In the genomic region with DNA sequence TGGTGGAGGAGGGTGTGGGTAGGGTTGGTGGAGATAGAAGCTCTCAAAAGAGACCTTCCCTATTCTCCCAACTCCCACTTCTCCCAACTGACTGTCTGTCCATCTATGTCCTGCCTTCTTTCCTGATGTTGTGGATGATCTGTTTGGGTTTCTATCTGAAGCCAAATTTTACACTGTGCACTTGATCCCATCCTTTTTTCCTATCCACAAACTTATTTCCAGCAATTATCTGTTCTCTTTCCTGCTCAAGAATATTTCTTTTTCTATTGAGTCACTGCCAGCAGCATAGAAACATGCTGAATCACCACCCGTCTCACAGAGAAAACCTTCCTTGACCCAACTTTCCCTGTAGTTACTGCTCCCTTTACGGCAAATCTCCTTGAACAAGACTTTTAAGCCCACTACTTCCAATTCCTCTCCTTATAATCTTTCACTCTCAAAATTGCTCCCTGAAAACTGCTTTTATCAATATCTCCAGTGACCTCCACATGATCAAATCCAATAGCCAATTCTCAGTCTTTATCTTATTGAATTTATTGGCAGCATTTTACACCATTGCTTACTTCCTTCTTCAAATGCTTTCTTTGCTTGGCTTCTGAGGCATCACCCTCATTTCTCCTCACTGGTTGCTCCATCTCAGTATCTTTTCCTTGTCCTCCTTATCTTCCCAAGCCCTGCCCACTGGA, we compare ENCODE assay signal across 1 cellular context.
TF ChIP-seq lines count a peak whose summit lies in the region.

No MANE protein-coding gene starts in this region.

TF ChIP-seq in K562, 482 proteins besides CTCF, POLR2A, EP300 and RAD21 (continued from another document and continues in another):
- TF ChIP-seq GATA2 (CRISPR knock-in tag; IDR thresholded peaks at IDR 0.05) (0 out of 2 replicates have a peak, but pooled peaks have one; percentile 30), ATF1 (CRISPR knock-in tag; IDR thresholded peaks at IDR 0.05) (no peak), ATF1 (tag; IDR thresholded peaks at IDR 0.05) (peak; percentile 25; the same call in 1 of the 2 replicates), PRPF4 (IDR thresholded peaks at IDR 0.05; ENCODE audit: insufficient read depth, low read depth, low read length, poor library complexity, severe bottlenecking) (no peak), BRF1 (IDR thresholded peaks at IDR 0.05; ENCODE audit: borderline replicate concordance, extremely low read depth, insufficient read length) (no peak), FOXK1 (CRISPR knock-in tag; IDR thresholded peaks at IDR 0.05; ENCODE audit: borderline replicate concordance) (no peak), TCF7L2 (IDR thresholded peaks at IDR 0.05; ENCODE audit: low read depth, low read length) (no peak), SMAD2 (IDR thresholded peaks at IDR 0.05; ENCODE audit: low read depth, low read length) (no peak), POLR3A (IDR thresholded peaks at IDR 0.05; ENCODE audit: borderline replicate concordance, extremely low read depth, insufficient read depth, insufficient read length) (no peak), SMARCC2 (IDR thresholded peaks at IDR 0.05; ENCODE audit: low read depth) (0 out of 2 replicates have a peak, but pooled peaks have one; percentile 33), LARP7 (IDR thresholded peaks at IDR 0.05) (peak; percentile 49; the same call in 1 of the 2 replicates), ZNF133 (CRISPR knock-in tag; IDR thresholded peaks at IDR 0.05) (no peak), ETV1 (tag; conservative IDR thresholded peaks at IDR 0.05; ENCODE audit: low read depth) (no peak), ZNF561 (CRISPR knock-in tag; conservative IDR thresholded peaks at IDR 0.05) (no peak), ZNF384 (IDR thresholded peaks at IDR 0.05; ENCODE audit: low read depth, low read length) (no peak), SAP30 (IDR thresholded peaks at IDR 0.05; ENCODE audit: borderline replicate concordance, insufficient read depth, low read depth, low read length, poor library complexity, severe bottlenecking) (no peak), CTBP1 (IDR thresholded peaks at IDR 0.05; ENCODE audit: borderline replicate concordance) (no peak), SP2 (IDR thresholded peaks at IDR 0.05; ENCODE audit: extremely low read depth, low read depth, low read length, poor library complexity, severe bottlenecking) (no peak), KLF6 (CRISPR knock-in tag; IDR thresholded peaks at IDR 0.05; ENCODE audit: borderline replicate concordance) (no peak), ZSCAN32 (CRISPR knock-in tag; IDR thresholded peaks at IDR 0.05) (no peak), ZNF766 (CRISPR knock-in tag; conservative IDR thresholded peaks at IDR 0.05) (peak; percentile 85), GABPB1 (CRISPR knock-in tag; IDR thresholded peaks at IDR 0.05) (no peak), ETV5 (CRISPR knock-in tag; IDR thresholded peaks at IDR 0.05; ENCODE audit: low read depth) (no peak), JUND (IDR thresholded peaks at IDR 0.05; ENCODE audit: borderline replicate concordance, low read depth, low read length) (peak; percentile 34; the same call in 1 of the 2 replicates), JUND (tag; IDR thresholded peaks at IDR 0.05; ENCODE audit: borderline replicate concordance, low read depth, low read length) (peak; percentile 35; the same call in 1 of the 3 replicates), LEF1 (IDR thresholded peaks at IDR 0.05) (peak; percentile 31; the same call in 1 of the 2 replicates), HNRNPK (IDR thresholded peaks at IDR 0.05; ENCODE audit: low read depth, low read length, poor library complexity, severe bottlenecking) (no peak), ZNF347 (CRISPR knock-in tag; IDR thresholded peaks at IDR 0.05; ENCODE audit: low read depth) (no peak), STAG1 (CRISPR knock-in tag; IDR thresholded peaks at IDR 0.05; ENCODE audit: borderline replicate concordance) (no peak), SAFB2 (IDR thresholded peaks at IDR 0.05; ENCODE audit: borderline replicate concordance, low read depth, low read length, severe bottlenecking) (no peak), TEAD1 (CRISPR knock-in tag; IDR thresholded peaks at IDR 0.05) (peak in 1 of 2 experiments; percentile 38; a peak in 1 of 4 replicates), SMARCA4 (IDR thresholded peaks at IDR 0.05) (peak; percentile 69), DMBX1 (CRISPR knock-in tag; IDR thresholded peaks at IDR 0.05; ENCODE audit: borderline replicate concordance) (no peak), EGR1 (conservative IDR thresholded peaks at IDR 0.05) (no peak), JUN (IDR thresholded peaks at IDR 0.05; ENCODE audit: borderline replicate concordance, low read depth, low read length) (no peak), JUN (CRISPR knock-in tag; IDR thresholded peaks at IDR 0.05; ENCODE audit: borderline replicate concordance) (no peak), CHD2 (IDR thresholded peaks at IDR 0.05; ENCODE audit: low read depth, low read length) (no peak), GABPB2 (CRISPR knock-in tag; conservative IDR thresholded peaks at IDR 0.05) (no peak), XRCC4 (IDR thresholded peaks at IDR 0.05; ENCODE audit: extremely low read depth, insufficient read depth, insufficient read length) (no peak)
- TF ChIP-seq, protein P1, sequence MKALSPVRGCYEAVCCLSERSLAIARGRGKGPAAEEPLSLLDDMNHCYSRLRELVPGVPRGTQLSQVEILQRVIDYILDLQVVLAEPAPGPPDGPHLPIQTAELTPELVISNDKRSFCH (CRISPR knock-in tag; IDR thresholded peaks at IDR 0.05) = no peak
- TF ChIP-seq, protein P1 (tag; IDR thresholded peaks at IDR 0.05) = no peak
- TF ChIP-seq, protein P2, sequence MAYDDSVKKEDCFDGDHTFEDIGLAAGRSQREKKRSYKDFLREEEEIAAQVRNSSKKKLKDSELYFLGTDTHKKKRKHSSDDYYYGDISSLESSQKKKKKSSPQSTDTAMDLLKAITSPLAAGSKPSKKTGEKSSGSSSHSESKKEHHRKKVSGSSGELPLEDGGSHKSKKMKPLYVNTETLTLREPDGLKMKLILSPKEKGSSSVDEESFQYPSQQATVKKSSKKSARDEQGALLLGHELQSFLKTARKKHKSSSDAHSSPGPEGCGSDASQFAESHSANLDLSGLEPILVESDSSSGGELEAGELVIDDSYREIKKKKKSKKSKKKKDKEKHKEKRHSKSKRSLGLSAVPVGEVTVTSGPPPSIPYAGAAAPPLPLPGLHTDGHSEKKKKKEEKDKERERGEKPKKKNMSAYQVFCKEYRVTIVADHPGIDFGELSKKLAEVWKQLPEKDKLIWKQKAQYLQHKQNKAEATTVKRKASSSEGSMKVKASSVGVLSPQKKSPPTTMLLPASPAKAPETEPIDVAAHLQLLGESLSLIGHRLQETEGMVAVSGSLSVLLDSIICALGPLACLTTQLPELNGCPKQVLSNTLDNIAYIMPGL (CRISPR knock-in tag; IDR thresholded peaks at IDR 0.05) = no peak
- TF ChIP-seq, protein P3, sequence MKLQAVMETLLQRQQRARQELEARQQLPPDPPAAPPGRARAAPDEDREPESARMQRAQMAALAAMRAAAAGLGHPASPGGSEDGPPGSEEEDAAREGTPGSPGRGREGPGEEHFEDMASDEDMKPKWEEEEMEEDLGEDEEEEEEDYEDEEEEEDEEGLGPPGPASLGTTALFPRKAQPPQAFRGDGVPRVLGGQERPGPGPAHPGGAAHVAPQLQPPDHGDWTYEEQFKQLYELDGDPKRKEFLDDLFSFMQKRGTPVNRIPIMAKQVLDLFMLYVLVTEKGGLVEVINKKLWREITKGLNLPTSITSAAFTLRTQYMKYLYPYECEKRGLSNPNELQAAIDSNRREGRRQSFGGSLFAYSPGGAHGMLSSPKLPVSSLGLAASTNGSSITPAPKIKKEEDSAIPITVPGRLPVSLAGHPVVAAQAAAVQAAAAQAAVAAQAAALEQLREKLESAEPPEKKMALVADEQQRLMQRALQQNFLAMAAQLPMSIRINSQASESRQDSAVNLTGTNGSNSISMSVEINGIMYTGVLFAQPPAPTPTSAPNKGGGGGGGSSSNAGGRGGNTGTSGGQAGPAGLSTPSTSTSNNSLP (IDR thresholded peaks at IDR 0.05; ENCODE audit: borderline replicate concordance, low read depth, low read length) = 0 out of 2 replicates have a peak, but pooled peaks have one; percentile 4
- TF ChIP-seq, protein P4, sequence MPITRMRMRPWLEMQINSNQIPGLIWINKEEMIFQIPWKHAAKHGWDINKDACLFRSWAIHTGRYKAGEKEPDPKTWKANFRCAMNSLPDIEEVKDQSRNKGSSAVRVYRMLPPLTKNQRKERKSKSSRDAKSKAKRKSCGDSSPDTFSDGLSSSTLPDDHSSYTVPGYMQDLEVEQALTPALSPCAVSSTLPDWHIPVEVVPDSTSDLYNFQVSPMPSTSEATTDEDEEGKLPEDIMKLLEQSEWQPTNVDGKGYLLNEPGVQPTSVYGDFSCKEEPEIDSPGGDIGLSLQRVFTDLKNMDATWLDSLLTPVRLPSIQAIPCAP (CRISPR knock-in tag; IDR thresholded peaks at IDR 0.05; ENCODE audit: borderline replicate concordance) = no peak
- TF ChIP-seq, protein P5, sequence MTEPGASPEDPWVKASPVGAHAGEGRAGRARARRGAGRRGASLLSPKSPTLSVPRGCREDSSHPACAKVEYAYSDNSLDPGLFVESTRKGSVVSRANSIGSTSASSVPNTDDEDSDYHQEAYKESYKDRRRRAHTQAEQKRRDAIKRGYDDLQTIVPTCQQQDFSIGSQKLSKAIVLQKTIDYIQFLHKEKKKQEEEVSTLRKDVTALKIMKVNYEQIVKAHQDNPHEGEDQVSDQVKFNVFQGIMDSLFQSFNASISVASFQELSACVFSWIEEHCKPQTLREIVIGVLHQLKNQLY (CRISPR knock-in tag; conservative IDR thresholded peaks at IDR 0.05) = no peak
- TF ChIP-seq, protein P6, sequence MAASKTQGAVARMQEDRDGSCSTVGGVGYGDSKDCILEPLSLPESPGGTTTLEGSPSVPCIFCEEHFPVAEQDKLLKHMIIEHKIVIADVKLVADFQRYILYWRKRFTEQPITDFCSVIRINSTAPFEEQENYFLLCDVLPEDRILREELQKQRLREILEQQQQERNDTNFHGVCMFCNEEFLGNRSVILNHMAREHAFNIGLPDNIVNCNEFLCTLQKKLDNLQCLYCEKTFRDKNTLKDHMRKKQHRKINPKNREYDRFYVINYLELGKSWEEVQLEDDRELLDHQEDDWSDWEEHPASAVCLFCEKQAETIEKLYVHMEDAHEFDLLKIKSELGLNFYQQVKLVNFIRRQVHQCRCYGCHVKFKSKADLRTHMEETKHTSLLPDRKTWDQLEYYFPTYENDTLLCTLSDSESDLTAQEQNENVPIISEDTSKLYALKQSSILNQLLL (CRISPR knock-in tag; IDR thresholded peaks at IDR 0.05; ENCODE audit: borderline replicate concordance) = no peak
- TF ChIP-seq, protein P7, sequence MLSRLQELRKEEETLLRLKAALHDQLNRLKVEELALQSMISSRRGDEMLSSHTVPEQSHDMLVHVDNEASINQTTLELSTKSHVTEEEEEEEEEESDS (CRISPR knock-in tag; IDR thresholded peaks at IDR 0.05) = no peak
- TF ChIP-seq, protein P8, sequence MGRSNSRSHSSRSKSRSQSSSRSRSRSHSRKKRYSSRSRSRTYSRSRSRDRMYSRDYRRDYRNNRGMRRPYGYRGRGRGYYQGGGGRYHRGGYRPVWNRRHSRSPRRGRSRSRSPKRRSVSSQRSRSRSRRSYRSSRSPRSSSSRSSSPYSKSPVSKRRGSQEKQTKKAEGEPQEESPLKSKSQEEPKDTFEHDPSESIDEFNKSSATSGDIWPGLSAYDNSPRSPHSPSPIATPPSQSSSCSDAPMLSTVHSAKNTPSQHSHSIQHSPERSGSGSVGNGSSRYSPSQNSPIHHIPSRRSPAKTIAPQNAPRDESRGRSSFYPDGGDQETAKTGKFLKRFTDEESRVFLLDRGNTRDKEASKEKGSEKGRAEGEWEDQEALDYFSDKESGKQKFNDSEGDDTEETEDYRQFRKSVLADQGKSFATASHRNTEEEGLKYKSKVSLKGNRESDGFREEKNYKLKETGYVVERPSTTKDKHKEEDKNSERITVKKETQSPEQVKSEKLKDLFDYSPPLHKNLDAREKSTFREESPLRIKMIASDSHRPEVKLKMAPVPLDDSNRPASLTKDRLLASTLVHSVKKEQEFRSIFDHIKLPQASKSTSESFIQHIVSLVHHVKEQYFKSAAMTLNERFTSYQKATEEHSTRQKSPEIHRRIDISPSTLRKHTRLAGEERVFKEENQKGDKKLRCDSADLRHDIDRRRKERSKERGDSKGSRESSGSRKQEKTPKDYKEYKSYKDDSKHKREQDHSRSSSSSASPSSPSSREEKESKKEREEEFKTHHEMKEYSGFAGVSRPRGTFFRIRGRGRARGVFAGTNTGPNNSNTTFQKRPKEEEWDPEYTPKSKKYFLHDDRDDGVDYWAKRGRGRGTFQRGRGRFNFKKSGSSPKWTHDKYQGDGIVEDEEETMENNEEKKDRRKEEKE (IDR thresholded peaks at IDR 0.05; ENCODE audit: borderline replicate concordance in 1 of 2, control insufficient read depth in 1 of 2, low read depth in 2 of 2, low read length in 1 of 2) = no peak
- TF ChIP-seq, protein P9, sequence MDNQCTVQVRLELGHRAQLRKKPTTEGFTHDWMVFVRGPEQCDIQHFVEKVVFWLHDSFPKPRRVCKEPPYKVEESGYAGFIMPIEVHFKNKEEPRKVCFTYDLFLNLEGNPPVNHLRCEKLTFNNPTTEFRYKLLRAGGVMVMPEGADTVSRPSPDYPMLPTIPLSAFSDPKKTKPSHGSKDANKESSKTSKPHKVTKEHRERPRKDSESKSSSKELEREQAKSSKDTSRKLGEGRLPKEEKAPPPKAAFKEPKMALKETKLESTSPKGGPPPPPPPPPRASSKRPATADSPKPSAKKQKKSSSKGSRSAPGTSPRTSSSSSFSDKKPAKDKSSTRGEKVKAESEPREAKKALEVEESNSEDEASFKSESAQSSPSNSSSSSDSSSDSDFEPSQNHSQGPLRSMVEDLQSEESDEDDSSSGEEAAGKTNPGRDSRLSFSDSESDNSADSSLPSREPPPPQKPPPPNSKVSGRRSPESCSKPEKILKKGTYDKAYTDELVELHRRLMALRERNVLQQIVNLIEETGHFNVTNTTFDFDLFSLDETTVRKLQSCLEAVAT (IDR thresholded peaks at IDR 0.05) = peak; percentile 21 to 41; a peak in 1 of 4 replicates
- TF ChIP-seq, protein P10, sequence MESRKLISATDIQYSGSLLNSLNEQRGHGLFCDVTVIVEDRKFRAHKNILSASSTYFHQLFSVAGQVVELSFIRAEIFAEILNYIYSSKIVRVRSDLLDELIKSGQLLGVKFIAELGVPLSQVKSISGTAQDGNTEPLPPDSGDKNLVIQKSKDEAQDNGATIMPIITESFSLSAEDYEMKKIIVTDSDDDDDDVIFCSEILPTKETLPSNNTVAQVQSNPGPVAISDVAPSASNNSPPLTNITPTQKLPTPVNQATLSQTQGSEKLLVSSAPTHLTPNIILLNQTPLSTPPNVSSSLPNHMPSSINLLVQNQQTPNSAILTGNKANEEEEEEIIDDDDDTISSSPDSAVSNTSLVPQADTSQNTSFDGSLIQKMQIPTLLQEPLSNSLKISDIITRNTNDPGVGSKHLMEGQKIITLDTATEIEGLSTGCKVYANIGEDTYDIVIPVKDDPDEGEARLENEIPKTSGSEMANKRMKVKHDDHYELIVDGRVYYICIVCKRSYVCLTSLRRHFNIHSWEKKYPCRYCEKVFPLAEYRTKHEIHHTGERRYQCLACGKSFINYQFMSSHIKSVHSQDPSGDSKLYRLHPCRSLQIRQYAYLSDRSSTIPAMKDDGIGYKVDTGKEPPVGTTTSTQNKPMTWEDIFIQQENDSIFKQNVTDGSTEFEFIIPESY (CRISPR knock-in tag; IDR thresholded peaks at IDR 0.05) = no peak
